In the genomic region with DNA sequence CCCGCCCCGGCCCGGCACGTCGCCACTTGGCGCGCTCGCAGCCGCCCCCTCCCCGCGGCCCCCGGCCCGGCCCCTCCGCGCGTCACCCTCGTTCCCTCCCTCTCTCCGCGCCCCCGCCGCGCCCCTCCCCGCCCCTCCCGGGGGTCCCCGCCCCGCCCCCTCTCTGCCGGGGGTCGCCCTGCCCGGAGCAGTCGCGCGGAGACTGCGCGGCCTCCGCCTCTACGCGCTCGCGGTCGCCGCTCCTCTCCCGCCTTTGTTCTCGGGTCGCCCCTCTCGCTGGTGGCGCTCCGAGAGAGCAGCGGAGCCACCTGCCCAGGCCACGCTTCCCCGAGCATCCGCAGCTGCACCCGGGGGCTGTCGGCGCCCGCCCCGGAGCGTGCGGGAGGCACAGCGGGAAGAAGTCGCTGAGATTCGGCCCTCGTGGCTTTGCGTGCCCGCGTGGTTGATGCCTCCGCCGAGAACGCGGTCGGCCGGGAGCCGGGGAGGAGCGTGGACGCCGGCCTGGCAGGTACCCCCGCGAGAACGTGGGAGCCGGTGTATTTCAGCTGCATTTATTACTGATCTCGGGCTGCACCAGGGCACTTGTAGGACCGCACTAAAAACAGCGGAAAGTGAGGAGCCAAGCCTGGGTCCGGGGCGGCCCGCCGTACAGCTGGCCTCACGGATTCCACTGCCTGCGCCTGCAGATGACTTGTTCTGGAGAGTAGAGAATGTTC, we compare ENCODE assay signal across 1 cellular context.
TF ChIP-seq lines count a peak whose summit lies in the region.

No MANE protein-coding gene starts in this region.

TF ChIP-seq in GM23338, 12 proteins besides CTCF, POLR2A, EP300 and RAD21 (continued from another document):
- TF ChIP-seq, protein P1, sequence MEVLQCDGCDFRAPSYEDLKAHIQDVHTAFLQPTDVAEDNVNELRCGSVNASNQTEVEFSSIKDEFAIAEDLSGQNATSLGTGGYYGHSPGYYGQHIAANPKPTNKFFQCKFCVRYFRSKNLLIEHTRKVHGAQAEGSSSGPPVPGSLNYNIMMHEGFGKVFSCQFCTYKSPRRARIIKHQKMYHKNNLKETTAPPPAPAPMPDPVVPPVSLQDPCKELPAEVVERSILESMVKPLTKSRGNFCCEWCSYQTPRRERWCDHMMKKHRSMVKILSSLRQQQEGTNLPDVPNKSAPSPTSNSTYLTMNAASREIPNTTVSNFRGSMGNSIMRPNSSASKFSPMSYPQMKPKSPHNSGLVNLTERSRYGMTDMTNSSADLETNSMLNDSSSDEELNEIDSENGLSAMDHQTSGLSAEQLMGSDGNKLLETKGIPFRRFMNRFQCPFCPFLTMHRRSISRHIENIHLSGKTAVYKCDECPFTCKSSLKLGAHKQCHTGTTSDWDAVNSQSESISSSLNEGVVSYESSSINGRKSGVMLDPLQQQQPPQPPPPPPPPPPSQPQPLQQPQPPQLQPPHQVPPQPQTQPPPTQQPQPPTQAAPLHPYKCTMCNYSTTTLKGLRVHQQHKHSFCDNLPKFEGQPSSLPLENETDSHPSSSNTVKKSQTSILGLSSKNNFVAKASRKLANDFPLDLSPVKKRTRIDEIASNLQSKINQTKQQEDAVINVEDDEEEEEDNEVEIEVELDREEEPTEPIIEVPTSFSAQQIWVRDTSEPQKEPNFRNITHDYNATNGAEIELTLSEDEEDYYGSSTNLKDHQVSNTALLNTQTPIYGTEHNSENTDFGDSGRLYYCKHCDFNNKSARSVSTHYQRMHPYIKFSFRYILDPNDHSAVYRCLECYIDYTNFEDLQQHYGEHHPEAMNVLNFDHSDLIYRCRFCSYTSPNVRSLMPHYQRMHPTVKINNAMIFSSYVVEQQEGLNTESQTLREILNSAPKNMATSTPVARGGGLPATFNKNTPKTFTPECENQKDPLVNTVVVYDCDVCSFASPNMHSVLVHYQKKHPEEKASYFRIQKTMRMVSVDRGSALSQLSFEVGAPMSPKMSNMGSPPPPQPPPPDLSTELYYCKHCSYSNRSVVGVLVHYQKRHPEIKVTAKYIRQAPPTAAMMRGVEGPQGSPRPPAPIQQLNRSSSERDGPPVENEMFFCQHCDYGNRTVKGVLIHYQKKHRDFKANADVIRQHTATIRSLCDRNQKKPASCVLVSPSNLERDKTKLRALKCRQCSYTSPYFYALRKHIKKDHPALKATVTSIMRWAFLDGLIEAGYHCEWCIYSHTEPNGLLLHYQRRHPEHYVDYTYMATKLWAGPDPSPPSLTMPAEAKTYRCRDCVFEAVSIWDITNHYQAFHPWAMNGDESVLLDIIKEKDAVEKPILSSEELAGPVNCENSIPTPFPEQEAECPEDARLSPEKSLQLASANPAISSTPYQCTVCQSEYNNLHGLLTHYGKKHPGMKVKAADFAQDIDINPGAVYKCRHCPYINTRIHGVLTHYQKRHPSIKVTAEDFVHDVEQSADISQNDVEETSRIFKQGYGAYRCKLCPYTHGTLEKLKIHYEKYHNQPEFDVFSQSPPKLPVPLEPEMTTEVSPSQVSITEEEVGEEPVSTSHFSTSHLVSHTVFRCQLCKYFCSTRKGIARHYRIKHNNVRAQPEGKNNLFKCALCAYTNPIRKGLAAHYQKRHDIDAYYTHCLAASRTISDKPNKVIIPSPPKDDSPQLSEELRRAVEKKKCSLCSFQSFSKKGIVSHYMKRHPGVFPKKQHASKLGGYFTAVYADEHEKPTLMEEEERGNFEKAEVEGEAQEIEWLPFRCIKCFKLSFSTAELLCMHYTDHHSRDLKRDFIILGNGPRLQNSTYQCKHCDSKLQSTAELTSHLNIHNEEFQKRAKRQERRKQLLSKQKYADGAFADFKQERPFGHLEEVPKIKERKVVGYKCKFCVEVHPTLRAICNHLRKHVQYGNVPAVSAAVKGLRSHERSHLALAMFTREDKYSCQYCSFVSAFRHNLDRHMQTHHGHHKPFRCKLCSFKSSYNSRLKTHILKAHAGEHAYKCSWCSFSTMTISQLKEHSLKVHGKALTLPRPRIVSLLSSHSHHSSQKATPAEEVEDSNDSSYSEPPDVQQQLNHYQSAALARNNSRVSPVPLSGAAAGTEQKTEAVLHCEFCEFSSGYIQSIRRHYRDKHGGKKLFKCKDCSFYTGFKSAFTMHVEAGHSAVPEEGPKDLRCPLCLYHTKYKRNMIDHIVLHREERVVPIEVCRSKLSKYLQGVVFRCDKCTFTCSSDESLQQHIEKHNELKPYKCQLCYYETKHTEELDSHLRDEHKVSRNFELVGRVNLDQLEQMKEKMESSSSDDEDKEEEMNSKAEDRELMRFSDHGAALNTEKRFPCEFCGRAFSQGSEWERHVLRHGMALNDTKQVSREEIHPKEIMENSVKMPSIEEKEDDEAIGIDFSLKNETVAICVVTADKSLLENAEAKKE (CRISPR knock-in tag; IDR thresholded peaks at IDR 0.05) = no peak
- 0 out of 2 replicates have a peak, but pooled peaks have one; percentile 33 for TF ChIP-seq CREB1 (CRISPR knock-in tag; IDR thresholded peaks at IDR 0.05; ENCODE audit: low read depth)
